20 cellular contexts compared by ENCODE assay signal in genomic region chr1:219152759-219153158, GRCh38.
"Had no signal": no experiment of that assay in that cellular context is flagged by ENCODE, and none has a peak within 500 bp of the region (broad histone marks: within the 10 kb centered on the region; RNA-seq: fewer than 3 reads in every experiment).

No MANE protein-coding gene starts in this region.

- ATAC-seq: activated CD8-positive, alpha-beta T cell treated with anti-CD3 and anti-CD28 coated beads for 36 hours; body of pancreas; naive thymus-derived CD4-positive, alpha-beta T cell; right cardiac atrium; stimulated activated naive CD8-positive, alpha-beta T cell treated with anti-CD3 and anti-CD28 coated beads, Interleukin-15, Interleukin-2, amounts not matched to agents 100 U/mL and 50 U/mL, for 24 hours had no signal

- H3K4me3 ChIP-seq: body of pancreas, dorsolateral prefrontal cortex, prostate gland, skin epidermis, vagina had no signal

- H3K4me1 Mint-ChIP-seq: naive thymus-derived CD4-positive, alpha-beta T cell had no signal

- H3K4me1 ChIP-seq: body of pancreas, prostate gland had no signal

- FAIRE-seq: colon had no signal

- H3K4me3 Mint-ChIP-seq: activated B cell treated with CpG ODN at 0.5 μM for 24 hours; activated CD8-positive, alpha-beta T cell treated with anti-CD3 and anti-CD28 coated beads for 36 hours; activated naive CD4-positive, alpha-beta T cell treated with anti-CD3 and anti-CD28 coated beads for 36 hours; activated T-cell treated with anti-CD3 and anti-CD28 coated beads, Interleukin-2, amount 50 U/mL, for 24 hours; endodermal cell; naive thymus-derived CD4-positive, alpha-beta T cell had no signal

- H3K36me3 ChIP-seq: prostate gland, vagina had no signal

- H3K36me3 Mint-ChIP-seq: naive thymus-derived CD4-positive, alpha-beta T cell had no signal

- H3K27me3 ChIP-seq: body of pancreas, dorsolateral prefrontal cortex, vagina had no signal

- H3K9me3 Mint-ChIP-seq: activated B cell treated with CpG ODN at 0.5 μM for 24 hours; activated CD8-positive, alpha-beta T cell treated with anti-CD3 and anti-CD28 coated beads for 36 hours; activated naive CD4-positive, alpha-beta T cell treated with anti-CD3 and anti-CD28 coated beads for 36 hours; activated T-cell treated with anti-CD3 and anti-CD28 coated beads, Interleukin-2, amount 50 U/mL, for 24 hours; endodermal cell had no signal

- H3K9me3 ChIP-seq: body of pancreas, prostate gland, vagina had no signal

- H3K27ac ChIP-seq: body of pancreas, dorsolateral prefrontal cortex, epithelial cell of prostate, prostate gland, vagina had no signal

- H3K27ac Mint-ChIP-seq: activated B cell treated with CpG ODN at 0.5 μM for 24 hours; activated CD8-positive, alpha-beta T cell treated with anti-CD3 and anti-CD28 coated beads for 36 hours; activated naive CD4-positive, alpha-beta T cell treated with anti-CD3 and anti-CD28 coated beads for 36 hours; activated T-cell treated with anti-CD3 and anti-CD28 coated beads, Interleukin-2, amount 50 U/mL, for 24 hours; endodermal cell; naive thymus-derived CD4-positive, alpha-beta T cell had no signal

- DNase-seq: activated B cell treated with CpG ODN at 0.5 μM for 24 hours; activated CD4-positive, alpha-beta T cell treated with anti-CD3 and anti-CD28 coated beads for 48 hours; activated CD8-positive, alpha-beta T cell treated with anti-CD3 and anti-CD28 coated beads for 36 hours; activated naive CD4-positive, alpha-beta T cell treated with anti-CD3 and anti-CD28 coated beads for 36 hours; activated T-cell treated with anti-CD3 and anti-CD28 coated beads, Interleukin-2, amount 50 U/mL, for 24 hours; body of pancreas; caudate nucleus; dorsolateral prefrontal cortex; endodermal cell; foreskin fibroblast; mesenchymal stem cell; naive thymus-derived CD4-positive, alpha-beta T cell; right cardiac atrium; stimulated activated naive CD8-positive, alpha-beta T cell treated with anti-CD3 and anti-CD28 coated beads, Interleukin-15, Interleukin-2, amounts not matched to agents 100 U/mL and 50 U/mL, for 24 hours; trophoblast cell had no signal
